In genomic region chr4:15681372-15682339, GRCh38 we compare ENCODE assay signal across 8 cellular contexts. TPM values are rescaled to one million over a fixed set of nuclear protein-coding genes. Genes with fewer than 3 reads are reported as not detected.
DNase-seq lines count a peak whose midpoint lies in the region; ATAC-seq lines count a peak whose summit lies in the region.

Gene FAM200B, plus strand, starts transcription at chr4:15681827. Its CDS starts 5,151 bp downstream, at chr4:15686978.

- H3K4me3 Mint-ChIP-seq in dendritic cell treated with granulocyte-macrophage colony-stimulating factor and Interleukin-4, amounts not matched to agents 40 ng/mL and 50 ng/mL, for 4 days, result peak within 1 kb of the TSS; percentile 93

- ATAC-seq in GM19372 (IDR thresholded peaks at IDR 0.05; ENCODE audit: low read depth, unreplicated experiment) (peak; percentile 90), HG03558 (IDR thresholded peaks at IDR 0.05; ENCODE audit: extremely low read depth, unreplicated experiment) (peak; percentile 66), left lobe of liver (peak; percentile 93)

- no peaks in the 10 kb centered on the region for H3K9me3 Mint-ChIP-seq in dendritic cell treated with granulocyte-macrophage colony-stimulating factor and Interleukin-4, amounts not matched to agents 40 ng/mL and 50 ng/mL, for 4 days

- intact Hi-C loops in dendritic cell treated with granulocyte-macrophage colony-stimulating factor and Interleukin-4, amounts not matched to agents 40 ng/mL and 50 ng/mL, for 4 days (cut with micrococcal nuclease), result loop anchor here (1.0 to 5.0 kb wide), 3 partner anchors 19 to 679 kb away; partner anchors contain the start of genes CPEB2 and FBXL5

- peaks cover 64% of the 10 kb centered on the region for H3K4me1 Mint-ChIP-seq in dendritic cell treated with granulocyte-macrophage colony-stimulating factor and Interleukin-4, amounts not matched to agents 40 ng/mL and 50 ng/mL, for 4 days (ENCODE audit: low read depth)

- H3K36me3 Mint-ChIP-seq in dendritic cell treated with granulocyte-macrophage colony-stimulating factor and Interleukin-4, amounts not matched to agents 40 ng/mL and 50 ng/mL, for 4 days (ENCODE audit: low read depth), result peaks cover 28% of the 10 kb centered on the region

- no peaks in the 10 kb centered on the region for H3K27me3 Mint-ChIP-seq in dendritic cell treated with granulocyte-macrophage colony-stimulating factor and Interleukin-4, amounts not matched to agents 40 ng/mL and 50 ng/mL, for 4 days

- peak; percentile 61 to 98 (median 96) for DNase-seq in C1 segment of cervical spinal cord (lab: John Stamatoyannopoulos, UW)
- peak; percentile 88 for DNase-seq in NCI-H748 treated with DMSO at 0.1 percent for 48 hours (lab: John Stamatoyannopoulos, UW)
- peak; percentile 98 for DNase-seq in activated CD4-positive, alpha-beta T cell treated with anti-CD3 and anti-CD28 coated beads, Interleukin-2, amount 50 U/mL, for 24 hours (ENCODE audit: low read depth in 1 of 2, low spot score in 1 of 2)
- peak; percentile 100 for DNase-seq in left lobe of liver (ENCODE audit: low spot score)
- peak; percentile 92 for DNase-seq in stimulated activated CD4-positive, alpha-beta T cell treated with anti-CD3 and anti-CD28 coated beads, Interleukin-2, amount 100 ng/mL, for 4 hours (ENCODE audit: low read depth)

- peak within 1 kb of the TSS; percentile 98 for H3K27ac Mint-ChIP-seq in dendritic cell treated with granulocyte-macrophage colony-stimulating factor and Interleukin-4, amounts not matched to agents 40 ng/mL and 50 ng/mL, for 4 days

RNA-seq across cellular contexts. Expression of gene FAM200B, which starts in this region (rescaled TPM):
- 14.3 TPM for total RNA-seq in left lobe of liver

Comparison
In these comparisons a context has a peak if more than half of its experiments do, and no peak if none do; other contexts are left out.
1. Peak in every context shown above with its lines: DNase-seq and ATAC-seq.